Comparison of ENCODE assay signal across 27 cellular contexts in genomic region chr3:161055210-161055609, GRCh38.
"Had no signal": no experiment of that assay in that cellular context is flagged by ENCODE, and none has a peak within 500 bp of the region (broad histone marks: within the 10 kb centered on the region; RNA-seq: fewer than 3 reads in every experiment).

No MANE protein-coding gene starts in this region.

- H3K36me3 Mint-ChIP-seq: activated CD4-positive, alpha-beta memory T cell treated with anti-CD3 and anti-CD28 coated beads for 36 hours; activated naive CD8-positive, alpha-beta T cell had no signal

- H3K27me3 ChIP-seq: adrenal gland, breast epithelium, Peyer's patch had no signal

- H3K4me3 Mint-ChIP-seq: activated B cell treated with CpG ODN at 0.5 μM for 24 hours; activated CD4-positive, alpha-beta memory T cell treated with anti-CD3 and anti-CD28 coated beads for 36 hours; activated CD4-positive, alpha-beta T cell treated with anti-CD3 and anti-CD28 coated beads, Interleukin-2, amount 10 ng/mL, durations not matched to agents 7 days and 5 days; activated naive CD4-positive, alpha-beta T cell treated with anti-CD3 and anti-CD28 coated beads for 36 hours; activated naive CD8-positive, alpha-beta T cell; activated T-helper 17 cell treated with anti-CD3 and anti-CD28 coated beads, Interleukin-2, amount 50 U/mL, for 72 hours had no signal

- H3K4me1 Mint-ChIP-seq: activated CD4-positive, alpha-beta T cell treated with anti-CD3 and anti-CD28 coated beads, Interleukin-2, amount 10 ng/mL, durations not matched to agents 7 days and 5 days; activated T-helper 17 cell treated with anti-CD3 and anti-CD28 coated beads, Interleukin-2, amount 50 U/mL, for 72 hours had no signal

- H3K4me1 ChIP-seq: adrenal gland, breast epithelium, Peyer's patch had no signal

- H3K27ac Mint-ChIP-seq: activated B cell treated with CpG ODN at 0.5 μM for 24 hours; activated CD4-positive, alpha-beta memory T cell treated with anti-CD3 and anti-CD28 coated beads for 36 hours; activated CD4-positive, alpha-beta T cell treated with anti-CD3 and anti-CD28 coated beads, Interleukin-2, amount 10 ng/mL, durations not matched to agents 7 days and 5 days; activated naive CD4-positive, alpha-beta T cell treated with anti-CD3 and anti-CD28 coated beads for 36 hours; activated naive CD8-positive, alpha-beta T cell; activated T-helper 17 cell treated with anti-CD3 and anti-CD28 coated beads, Interleukin-2, amount 50 U/mL, for 72 hours had no signal

- H3K9me3 ChIP-seq: adrenal gland, breast epithelium, Peyer's patch had no signal

- H3K9me3 Mint-ChIP-seq: activated B cell treated with CpG ODN at 0.5 μM for 24 hours; activated CD4-positive, alpha-beta memory T cell treated with anti-CD3 and anti-CD28 coated beads for 36 hours; activated CD4-positive, alpha-beta T cell treated with anti-CD3 and anti-CD28 coated beads, Interleukin-2, amount 10 ng/mL, durations not matched to agents 7 days and 5 days; activated naive CD4-positive, alpha-beta T cell treated with anti-CD3 and anti-CD28 coated beads for 36 hours; activated T-helper 17 cell treated with anti-CD3 and anti-CD28 coated beads, Interleukin-2, amount 50 U/mL, for 72 hours had no signal

- H3K4me3 ChIP-seq: adrenal gland, breast epithelium, coronary artery, Peyer's patch had no signal

- H3K36me3 ChIP-seq: adrenal gland, breast epithelium, Peyer's patch had no signal

- DNase-seq: activated B cell treated with CpG ODN at 0.5 μM for 24 hours; activated CD4-positive, alpha-beta memory T cell treated with anti-CD3 and anti-CD28 coated beads for 36 hours; activated CD4-positive, alpha-beta T cell treated with anti-CD3 and anti-CD28 coated beads, Interleukin-2, amount 10 ng/mL, durations not matched to agents 7 days and 5 days; activated CD8-positive, alpha-beta memory T cell treated with anti-CD3 and anti-CD28 coated beads for 24 hours; activated gamma-delta T cell; activated naive CD4-positive, alpha-beta T cell treated with anti-CD3 and anti-CD28 coated beads for 36 hours; activated T-cell treated with anti-CD3 and anti-CD28 coated beads, Interleukin-2, amount 50 U/mL, for 48 hours; adrenal gland; anterior cingulate cortex; central memory CD4-positive, alpha-beta T cell; MM.1S; NCI-H1105; NCI-H1436 treated with DMSO at 0.1 percent for 48 hours; NCI-H2029; NCI-H2107; NCI-H2171 treated with DMSO at 0.1 percent for 48 hours; NCI-H226; NCI-H526; NCI-H774; NK-92 treated with Interleukin-12 subunit alpha and Interleukin-12 subunit beta, amount 100 ng/mL, for 24 hours; Peyer's patch; SHP77; T-helper 1 cell had no signal

- H3K27me3 Mint-ChIP-seq: activated B cell treated with CpG ODN at 0.5 μM for 24 hours; activated CD4-positive, alpha-beta memory T cell treated with anti-CD3 and anti-CD28 coated beads for 36 hours; activated CD4-positive, alpha-beta T cell treated with anti-CD3 and anti-CD28 coated beads, Interleukin-2, amount 10 ng/mL, durations not matched to agents 7 days and 5 days; activated naive CD8-positive, alpha-beta T cell; activated T-helper 17 cell treated with anti-CD3 and anti-CD28 coated beads, Interleukin-2, amount 50 U/mL, for 72 hours had no signal

- H3K27ac ChIP-seq: adrenal gland, breast epithelium, coronary artery, Peyer's patch had no signal
